14 cellular contexts compared by ENCODE assay signal in the genomic region with DNA sequence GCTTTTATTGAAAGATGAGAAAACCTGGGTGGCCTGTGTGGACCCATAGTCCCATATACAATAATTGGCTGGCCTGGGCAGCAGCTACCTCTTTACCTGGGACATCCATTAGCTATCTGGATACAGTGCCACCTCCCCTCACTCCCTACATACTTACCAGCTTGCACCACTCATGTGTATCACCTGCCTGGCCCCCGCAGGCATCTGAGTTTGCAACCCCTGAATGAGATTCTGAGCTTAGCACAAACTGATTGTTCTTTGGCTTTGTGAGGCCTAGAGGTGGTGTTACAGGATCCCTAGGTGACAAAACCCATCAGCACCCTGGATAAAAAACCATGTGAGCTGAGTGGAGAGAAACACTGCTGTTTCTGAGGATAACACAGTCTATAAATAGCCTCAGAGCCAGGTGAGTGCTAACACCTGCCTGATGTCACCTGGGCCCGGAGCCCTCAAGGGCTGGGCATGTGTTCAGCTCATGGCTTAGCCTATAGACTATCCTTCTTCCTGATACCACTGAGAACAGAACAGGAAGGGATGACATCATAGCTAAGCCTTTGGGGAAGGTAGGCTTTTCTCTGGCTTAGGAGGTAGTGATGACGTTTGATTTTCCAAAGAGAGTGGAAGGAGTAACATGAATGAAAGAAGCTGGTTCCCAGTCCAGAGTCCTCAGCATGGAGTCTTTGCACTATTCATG. TPM values are rescaled to one million over a fixed set of nuclear protein-coding genes. Genes with fewer than 3 reads are reported as not detected.
A peak's percentile ranks its signal among the peaks of the same experiment; 100 is the strongest.
DNase-seq lines count a peak whose midpoint lies in the region; ATAC-seq and TF ChIP-seq lines count a peak whose summit lies in the region.
"Had no signal": no experiment of that assay in that cellular context is flagged by ENCODE, and none has a peak within 500 bp of the region (broad histone marks: within the 10 kb centered on the region; RNA-seq: fewer than 3 reads in every experiment).

No MANE protein-coding gene starts in this region.

- TF ChIP-seq CTCF in HL-60 (IDR thresholded peaks at IDR 0.05; ENCODE audit: insufficient read depth, low read length): no peak

- DNase-seq in HL-60 (ENCODE audit: low read depth in 1 of 2, low spot score in 1 of 2): no peak
- peak; percentile 81 for DNase-seq in NCI-H345 treated with DMSO at 0.1 percent for 48 hours (lab: John Stamatoyannopoulos, UW; ENCODE audit: unreplicated experiment)
- DNase-seq in stimulated activated CD8-positive, alpha-beta memory T cell treated with anti-CD3 and anti-CD28 coated beads, Interleukin-4, amount 100 ng/mL, for 48 hours: no peak
- no peak for DNase-seq in DMS 273 (lab: John Stamatoyannopoulos, UW; ENCODE audit: unreplicated experiment)
- DNase-seq: HFFc6; immature natural killer cell; NCI-H446; stimulated activated CD4-positive, alpha-beta T cell treated with anti-CD3 and anti-CD28 coated beads, Interleukin-4, amount 100 ng/mL, for 1 hour had no signal

- peaks cover 10 to 15% (median 13%) of the 10 kb centered on the region in 11 experiments for H3K36me3 ChIP-seq in BLaER1 treated with 17β-estradiol and CSF1 and Interleukin-3, amounts not matched to agents 10 nM and 100 nM

- H3K4me2 ChIP-seq in BLaER1 treated with 17β-estradiol and CSF1 and Interleukin-3, amounts not matched to agents 10 nM and 100 nM: peak overlapping the region; percentile 10 to 100 (median 40); a peak in 20 of 22 replicates

- no peaks in the 10 kb centered on the region for H3K9me3 ChIP-seq in BLaER1 treated with 17β-estradiol and CSF1 and Interleukin-3, amounts not matched to agents 10 nM and 100 nM (replicated peaks in 1 of 11)
- H3K9me3 ChIP-seq: right atrium auricular region had no signal

- no peaks in the 10 kb centered on the region for H3K27me3 ChIP-seq in BLaER1 treated with 17β-estradiol and CSF1 and Interleukin-3, amounts not matched to agents 10 nM and 100 nM
- no peaks in the 10 kb centered on the region for H3K27me3 ChIP-seq in HL-60 (ENCODE audit: insufficient read depth, poor library complexity, severe bottlenecking)
- H3K27me3 ChIP-seq: right atrium auricular region had no signal

- peaks cover 12 to 28% (median 17%) of the 10 kb centered on the region in 11 experiments; a peak in 21 of 22 replicates for H4K20me1 ChIP-seq in BLaER1 treated with 17β-estradiol and CSF1 and Interleukin-3, amounts not matched to agents 10 nM and 100 nM

- ATAC-seq in esophagus mucosa: peak; percentile 74
- ATAC-seq in HG03571 (IDR thresholded peaks at IDR 0.05; ENCODE audit: unreplicated experiment): no peak
- ATAC-seq in GM19397 (IDR thresholded peaks at IDR 0.05; ENCODE audit: unreplicated experiment): no peak
- ATAC-seq: activated naive CD8-positive, alpha-beta T cell treated with anti-CD3 and anti-CD28 coated beads, Interleukin-2, amount 50 U/mL, for 24 hours had no signal

- H3K4me3 ChIP-seq in BLaER1 treated with 17β-estradiol and CSF1 and Interleukin-3, amounts not matched to agents 10 nM and 100 nM: no peak overlapping the region
- no peak overlapping the region for H3K4me3 ChIP-seq in HL-60 (replicated peaks; ENCODE audit: insufficient read depth, low read length)
- H3K4me3 ChIP-seq: right atrium auricular region had no signal

- peak overlapping the region in 6 of 11 experiments; percentile 0 to 100 (median 45); a peak in 7 of 22 replicates for H3K27ac ChIP-seq in BLaER1 treated with 17β-estradiol and CSF1 and Interleukin-3, amounts not matched to agents 10 nM and 100 nM
- H3K27ac ChIP-seq in HL-60 (replicated peaks): 0 out of 2 replicates have a peak overlapping the region, but pooled peaks have one; percentile 23
- H3K27ac ChIP-seq: right atrium auricular region had no signal

- 0 out of 22 replicates have a peak overlapping the region, but pooled peaks of 1 of the 11 experiments have one; percentile 3 for H3K9ac ChIP-seq in BLaER1 treated with 17β-estradiol and CSF1 and Interleukin-3, amounts not matched to agents 10 nM and 100 nM

- H3K4me1 ChIP-seq in BLaER1 treated with 17β-estradiol and CSF1 and Interleukin-3, amounts not matched to agents 10 nM and 100 nM: peaks cover 41 to 48% (median 45%) of the 10 kb centered on the region in 10 experiments

RNA-seq across cellular contexts. Expression of a gene that starts 2.6 kb away (rescaled TPM):
- total RNA-seq in esophagus mucosa: 77.8 TPM
